In genomic region chr9:34664281-34665108, GRCh38 we compare ENCODE assay signal across 8 cellular contexts. TPM values are rescaled to one million over a fixed set of nuclear protein-coding genes. Genes with fewer than 3 reads are reported as not detected.
DNase-seq lines count a peak whose midpoint lies in the region; ATAC-seq and TF ChIP-seq lines count a peak whose summit lies in the region.

No MANE protein-coding gene starts in this region.

- H3K4me3 Mint-ChIP-seq in activated naive CD8-positive, alpha-beta T cell treated with anti-CD3 and anti-CD28 coated beads for 36 hours: peak overlapping the region; percentile 84
- H3K4me3 Mint-ChIP-seq in osteocyte (ENCODE audit: unreplicated experiment): peak overlapping the region; percentile 88

- H3K27ac ChIP-seq in transverse colon: peak overlapping the region; percentile 96 to 100 (median 98)

- intact Hi-C loops in Right ventricle myocardium inferior (cut with DNase I): loop anchor here (2.0 to 5.0 kb wide), 2 partner anchors 36 to 328 kb away; no protein-coding TSS in a partner anchor
- intact Hi-C loops in transverse colon (cut with DNase I; ENCODE audit: low total_unique reads): no loop called here

- H3K4me3 ChIP-seq in AG10803 (ENCODE audit: low read length) (peak overlapping the region; percentile 70), transverse colon (peak overlapping the region; percentile 52 to 88 (median 74))

- WGBS in transverse colon (ENCODE audit: low coverage in 1 of 2), 2 donors: 20 to 33% methylated on average over 5 to 17 of the region's 25 CpGs

- in situ Hi-C loops in transverse colon (cut with MboI; ENCODE audit: low pct_ligation_motif_present in 1 of 4, low pct_unique_long_range_greater_than_20kb in 1 of 4, low sequenced_read_pairs in 3 of 4): no loop called here

- peak overlapping the region; percentile 79 for H3K27ac Mint-ChIP-seq in activated naive CD8-positive, alpha-beta T cell treated with anti-CD3 and anti-CD28 coated beads for 36 hours
- peak overlapping the region; percentile 97 for H3K27ac Mint-ChIP-seq in osteocyte (ENCODE audit: unreplicated experiment)

- no peak for TF ChIP-seq EP300 in transverse colon (IDR thresholded peaks at IDR 0.05; ENCODE audit: low read depth)

- no peaks in the 10 kb centered on the region for H3K36me3 ChIP-seq in transverse colon

- no peaks in the 10 kb centered on the region for H3K9me3 ChIP-seq in transverse colon

- no peak for TF ChIP-seq POLR2A in transverse colon (IDR thresholded peaks at IDR 0.05)

- H3K4me1 ChIP-seq in transverse colon: peaks cover 10 to 20% (median 17%) of the 10 kb centered on the region in 4 donors

- H3K36me3 Mint-ChIP-seq in activated naive CD8-positive, alpha-beta T cell treated with anti-CD3 and anti-CD28 coated beads for 36 hours: peaks cover 12% of the 10 kb centered on the region
- peaks cover 4% of the 10 kb centered on the region for H3K36me3 Mint-ChIP-seq in osteocyte (ENCODE audit: unreplicated experiment)

- no peaks in the 10 kb centered on the region for H3K27me3 ChIP-seq in transverse colon

- ATAC-seq in GM18868 (IDR thresholded peaks at IDR 0.05; ENCODE audit: unreplicated experiment) (peak; percentile 49), Right ventricle myocardium inferior (peak; percentile 49)

- H3K27me3 Mint-ChIP-seq in activated naive CD8-positive, alpha-beta T cell treated with anti-CD3 and anti-CD28 coated beads for 36 hours: no peaks in the 10 kb centered on the region
- no peaks in the 10 kb centered on the region for H3K27me3 Mint-ChIP-seq in osteocyte (ENCODE audit: unreplicated experiment)

- H3K9me3 Mint-ChIP-seq in activated naive CD8-positive, alpha-beta T cell treated with anti-CD3 and anti-CD28 coated beads for 36 hours: peaks cover 7% of the 10 kb centered on the region
- no peaks in the 10 kb centered on the region for H3K9me3 Mint-ChIP-seq in osteocyte (ENCODE audit: unreplicated experiment)

- DNase-seq in AG10803 (ENCODE audit: low read depth) (peak; percentile 84), HK-2 (ENCODE audit: unreplicated experiment) (peak; percentile 61), SK-N-DZ (ENCODE audit: low spot score) (peak; percentile 76), Right ventricle myocardium inferior (ENCODE audit: missing footprints) (peak; percentile 82), osteocyte (ENCODE audit: extremely low spot score, unreplicated experiment) (peak; percentile 88), transverse colon (peak; percentile 89)
- peak; percentile 74 for DNase-seq in activated naive CD8-positive, alpha-beta T cell treated with anti-CD3 and anti-CD28 coated beads for 36 hours

- peak; percentile 100 for TF ChIP-seq CTCF in AG10803 (conservative IDR thresholded peaks at IDR 0.05; ENCODE audit: low read length)
- peak; percentile 79 for TF ChIP-seq CTCF in osteocyte (IDR thresholded peaks at IDR 0.05)
- TF ChIP-seq CTCF in transverse colon (IDR thresholded peaks at IDR 0.05): peak; percentile 74 to 94 (median 84)

- H3K4me1 Mint-ChIP-seq in activated naive CD8-positive, alpha-beta T cell treated with anti-CD3 and anti-CD28 coated beads for 36 hours: peaks cover 25% of the 10 kb centered on the region
- H3K4me1 Mint-ChIP-seq in osteocyte (ENCODE audit: unreplicated experiment): peaks cover 11% of the 10 kb centered on the region

RNA-seq across cellular contexts. Expression of gene CCL27, which starts 2.0 kb away (rescaled TPM):
- 0.39 TPM in 1 of 2 replicates, not detected in the other for polyA plus RNA-seq in SK-N-DZ (2014; cell fraction: cytosol; rRNA removed)
- polyA plus RNA-seq in SK-N-DZ (2014; cell fraction: nucleus; rRNA removed): 1.7 and 4.0 TPM in 2 replicates
- under 1 TPM in 1 of 2 experiments, not detected in 1; 0.82 TPM for total RNA-seq in activated naive CD8-positive, alpha-beta T cell treated with anti-CD3 and anti-CD28 coated beads for 36 hours
- total RNA-seq in Right ventricle myocardium inferior: not detected
- total RNA-seq in osteocyte: 0.78 and 1.1 TPM in 2 replicates
- not detected for total RNA-seq in transverse colon

RNA-seq across cellular contexts. Expression of gene IL11RA, which starts 12.5 kb away (rescaled TPM):
- 47.3 and 63.7 TPM in 2 replicates for polyA plus RNA-seq in SK-N-DZ (2014; cell fraction: cytosol; rRNA removed)
- 133 and 136 TPM in 2 replicates for polyA plus RNA-seq in SK-N-DZ (2014; cell fraction: nucleus; rRNA removed)
- 10 to 100 TPM; 12.1 to 13.0 TPM for total RNA-seq in activated naive CD8-positive, alpha-beta T cell treated with anti-CD3 and anti-CD28 coated beads for 36 hours
- total RNA-seq in Right ventricle myocardium inferior: 43.6 TPM
- total RNA-seq in osteocyte: 32.6 and 36.7 TPM in 2 replicates
- 10 to 100 TPM; 27.0 to 94.6 (median 47.5) TPM for total RNA-seq in transverse colon

RNA-seq across cellular contexts. Expression of gene GALT, which starts 18.0 kb away (rescaled TPM):
- 24.7 and 30.4 TPM in 2 replicates for polyA plus RNA-seq in SK-N-DZ (2014; cell fraction: cytosol; rRNA removed)
- 199 and 201 TPM in 2 replicates for polyA plus RNA-seq in SK-N-DZ (2014; cell fraction: nucleus; rRNA removed)
- total RNA-seq in activated naive CD8-positive, alpha-beta T cell treated with anti-CD3 and anti-CD28 coated beads for 36 hours: 10 to 100 TPM; 42.4 to 43.4 TPM
- 54.1 TPM for total RNA-seq in Right ventricle myocardium inferior
- 57.2 and 58.4 TPM in 2 replicates for total RNA-seq in osteocyte
- total RNA-seq in transverse colon: 100 to 1,000 TPM in 2 of 4 donors, 10 to 100 TPM in 2; 73.5 to 147 (median 97.3) TPM

RNA-seq across cellular contexts. Expression of gene CCL19, which starts 26.6 kb away (rescaled TPM):
- not detected in 2 replicates for polyA plus RNA-seq in SK-N-DZ (2014; cell fraction: cytosol; rRNA removed)
- polyA plus RNA-seq in SK-N-DZ (2014; cell fraction: nucleus; rRNA removed): not detected in 2 replicates
- not detected for total RNA-seq in activated naive CD8-positive, alpha-beta T cell treated with anti-CD3 and anti-CD28 coated beads for 36 hours
- total RNA-seq in Right ventricle myocardium inferior: 1.1 TPM
- not detected in 2 replicates for total RNA-seq in osteocyte
- not detected for total RNA-seq in transverse colon

RNA-seq across cellular contexts. Expression of gene SIGMAR1, which starts 26.9 kb away (rescaled TPM):
- polyA plus RNA-seq in SK-N-DZ (2014; cell fraction: cytosol; rRNA removed): 183 and 208 TPM in 2 replicates
- polyA plus RNA-seq in SK-N-DZ (2014; cell fraction: nucleus; rRNA removed): 89.9 and 92.3 TPM in 2 replicates
- 100 to 1,000 TPM; 111 to 113 TPM for total RNA-seq in activated naive CD8-positive, alpha-beta T cell treated with anti-CD3 and anti-CD28 coated beads for 36 hours
- total RNA-seq in Right ventricle myocardium inferior (25.6 TPM), osteocyte (71.9 and 76.7 TPM in 2 replicates), transverse colon (100 to 1,000 TPM in 1 of 4 donors, 10 to 100 TPM in 3; 45.6 to 102 (median 62.6) TPM)

Comparison
In these comparisons a context has a peak if more than half of its experiments do, and no peak if none do; other contexts are left out.
1. Peak in every context shown above with its lines: DNase-seq, ATAC-seq, H3K4me3 ChIP-seq and H3K27ac ChIP-seq.